Comparison of ENCODE assay signal across 14 cellular contexts in the genomic region with DNA sequence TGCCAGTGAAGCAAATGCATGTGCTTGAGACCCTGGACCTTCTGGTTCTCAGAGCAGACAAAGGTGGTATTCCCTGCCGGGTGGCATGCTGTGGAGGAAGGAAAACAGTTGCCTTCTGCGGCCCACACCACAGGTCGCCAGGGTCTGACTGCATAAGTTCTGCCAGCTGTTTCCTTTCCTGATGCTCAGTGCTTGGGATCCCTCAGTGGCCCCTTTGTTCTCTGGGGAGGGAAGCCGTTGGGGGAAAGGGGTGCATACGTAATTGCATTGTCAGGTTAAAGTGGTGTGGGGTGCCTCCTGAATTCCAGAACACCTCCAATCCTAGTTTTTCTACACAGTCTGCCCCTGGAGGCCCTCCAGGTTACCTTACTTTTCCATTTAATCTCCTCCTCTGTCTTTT.
"Had no signal": no experiment of that assay in that cellular context is flagged by ENCODE, and none has a peak within 500 bp of the region (broad histone marks: within the 10 kb centered on the region; RNA-seq: fewer than 3 reads in every experiment).

No MANE protein-coding gene starts in this region.

- H3K9me3 Mint-ChIP-seq: activated naive CD4-positive, alpha-beta T cell treated with anti-CD3 and anti-CD28 coated beads, Interleukin-2, amount 50 U/mL, for 24 hours; activated T-cell treated with anti-CD3 and anti-CD28 coated beads, Interleukin-2, amount 50 U/mL, for 4 hours had no signal

- ATAC-seq: activated T-cell treated with anti-CD3 and anti-CD28 coated beads, Interleukin-2, amount 50 U/mL, for 4 hours; esophagus mucosa; left cardiac atrium; sciatic nerve had no signal

- H3K27me3 ChIP-seq: adrenal gland, cardiac muscle cell, ovary had no signal

- H3K27ac Mint-ChIP-seq: activated naive CD4-positive, alpha-beta T cell treated with anti-CD3 and anti-CD28 coated beads, Interleukin-2, amount 50 U/mL, for 24 hours had no signal

- H3K9me3 ChIP-seq: adrenal gland, ovary had no signal

- H3K27ac ChIP-seq: adrenal gland, cardiac muscle cell, ovary had no signal

- H3K4me3 ChIP-seq: adrenal gland, cardiac muscle cell, lung, ovary had no signal

- FAIRE-seq: endometrium had no signal

- H3K4me3 Mint-ChIP-seq: activated naive CD4-positive, alpha-beta T cell treated with anti-CD3 and anti-CD28 coated beads, Interleukin-2, amount 50 U/mL, for 24 hours; activated T-cell treated with anti-CD3 and anti-CD28 coated beads, Interleukin-2, amount 50 U/mL, for 4 hours had no signal

- DNase-seq: activated CD4-positive, alpha-beta T cell treated with anti-CD3 and anti-CD28 coated beads, Interleukin-2, amount 50 U/mL, for 48 hours; activated CD4-positive, CD25-positive, alpha-beta regulatory T cell treated with anti-CD3 and anti-CD28 coated beads, Interleukin-2, amount 50 U/mL, for 72 hours; activated effector memory CD4-positive, alpha-beta T cell treated with Interleukin-2 at 50 U/mL for 16 hours; activated T-cell treated with anti-CD3 and anti-CD28 coated beads, Interleukin-2, amount 50 U/mL, for 4 hours; left cardiac atrium; midbrain; ovary had no signal

- H3K4me1 Mint-ChIP-seq: activated naive CD4-positive, alpha-beta T cell treated with anti-CD3 and anti-CD28 coated beads, Interleukin-2, amount 50 U/mL, for 24 hours had no signal

- H3K4me1 ChIP-seq: adrenal gland had no signal

- H3K36me3 ChIP-seq: cardiac muscle cell, ovary had no signal

- H3K36me3 Mint-ChIP-seq: activated naive CD4-positive, alpha-beta T cell treated with anti-CD3 and anti-CD28 coated beads, Interleukin-2, amount 50 U/mL, for 24 hours had no signal
